Comparison of ENCODE assay signal across 2 cellular contexts in genomic region chr12:116456307-116456641, GRCh38.
TF ChIP-seq lines count a peak whose summit lies in the region.

No MANE protein-coding gene starts in this region.

TF ChIP-seq in liver, 16 proteins besides CTCF, POLR2A, EP300 and RAD21 (continued from another document):
- no peak for TF ChIP-seq ZBTB33 (IDR thresholded peaks at IDR 0.05)

TF ChIP-seq in HepG2, 621 proteins besides CTCF, POLR2A, EP300 and RAD21 (continued from another document):
- TF ChIP-seq PREB (CRISPR knock-in tag; IDR thresholded peaks at IDR 0.05) (no peak), ETV6 (CRISPR knock-in tag; conservative IDR thresholded peaks at IDR 0.05) (no peak), TBP (CRISPR knock-in tag; IDR thresholded peaks at IDR 0.05) (no peak), ZNF83 (CRISPR knock-in tag; IDR thresholded peaks at IDR 0.05; ENCODE audit: borderline replicate concordance) (no peak), ZBTB34 (CRISPR knock-in tag; IDR thresholded peaks at IDR 0.05) (no peak), HOXA5 (CRISPR knock-in tag; IDR thresholded peaks at IDR 0.05) (no peak), SMC3 (IDR thresholded peaks at IDR 0.05; ENCODE audit: low read length) (no peak)
